In the genomic region with DNA sequence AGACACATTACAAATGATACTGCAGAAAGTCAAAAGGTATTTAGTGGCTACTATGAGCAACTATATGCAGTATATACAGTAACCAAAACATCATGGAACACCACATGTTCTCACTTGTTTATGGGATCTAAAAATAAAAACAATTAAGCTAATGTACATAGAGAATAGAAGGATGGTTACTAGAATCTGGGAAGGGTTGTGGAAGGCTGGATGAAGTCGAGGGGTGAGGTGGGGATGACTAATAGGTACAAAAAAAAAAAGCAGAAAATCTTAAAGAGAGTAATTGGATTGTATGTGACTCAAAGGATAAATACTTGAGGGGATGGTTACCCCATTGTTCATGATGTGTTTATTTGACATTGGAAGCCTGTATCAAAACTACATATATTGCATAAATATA, we compare ENCODE assay signal across 15 cellular contexts.
A peak's percentile ranks its signal among the peaks of the same experiment; 100 is the strongest.
DNase-seq lines count a peak whose midpoint lies in the region; TF ChIP-seq lines count a peak whose summit lies in the region.
"Had no signal": no experiment of that assay in that cellular context is flagged by ENCODE, and none has a peak within 500 bp of the region (broad histone marks: within the 10 kb centered on the region; RNA-seq: fewer than 3 reads in every experiment).

No MANE protein-coding gene starts in this region.

- H4K20me1 ChIP-seq in mammary epithelial cell (ENCODE audit: insufficient read depth, low read length), result no peaks in the 10 kb centered on the region

- WGBS in mammary epithelial cell (ENCODE audit: low coverage, missing lambda C conversion rate), result 0% methylated on average over 1 of the region's 1 CpG

- H3K27me3 ChIP-seq in mammary epithelial cell (ENCODE audit: insufficient read depth, low read length), result no peaks in the 10 kb centered on the region
- H3K27me3 ChIP-seq: BE2C had no signal

- no peak overlapping the region for H3K4me3 ChIP-seq in mammary epithelial cell (replicated peaks in 1 of 3; ENCODE audit: insufficient read depth in 1 of 3, low read depth in 2 of 3, low read length in 3 of 3)
- H3K4me3 ChIP-seq: A549, GM23248 had no signal

- no peak overlapping the region for H2AFZ ChIP-seq in mammary epithelial cell (ENCODE audit: low read depth, low read length)
- H2AFZ ChIP-seq: GM23248 had no signal

- CTCF ChIA-PET in mammary epithelial cell (lab: Charles Lee; ENCODE audit: low non-redundant PET), result no interaction called here

- H3K79me2 ChIP-seq in mammary epithelial cell (ENCODE audit: insufficient read depth, low read length), result no peaks in the 10 kb centered on the region

- no peaks in the 10 kb centered on the region for H3K9me3 ChIP-seq in mammary epithelial cell (replicated peaks; ENCODE audit: insufficient read depth, low read length)
- H3K9me3 ChIP-seq: A549, BE2C had no signal

- in situ Hi-C loops in mammary epithelial cell (cut with MboI; ENCODE audit: low sequenced_read_pairs in 2 of 2) (no loop called here), GM13976 (cut with MboI; ENCODE audit: low sequenced_read_pairs, unreplicated experiment) (no loop called here)

- no peaks in the 10 kb centered on the region for H3K36me3 ChIP-seq in mammary epithelial cell (ENCODE audit: insufficient read depth, low read length)
- H3K36me3 ChIP-seq: BE2C had no signal

- no peak for TF ChIP-seq CTCF in mammary epithelial cell (conservative IDR thresholded peaks at IDR 0.05 in 1 of 2, IDR thresholded peaks at IDR 0.05 in 1 of 2; ENCODE audit: extremely low read depth in 1 of 2, insufficient read depth in 1 of 2, low read depth in 1 of 2, low read length in 2 of 2)
- no peak for TF ChIP-seq CTCF in GM13976 (IDR thresholded peaks at IDR 0.05; ENCODE audit: borderline replicate concordance, control extremely low read depth, extremely low read depth, insufficient read depth, missing control alignments)

- dilution Hi-C loops in mammary epithelial cell (cut with HindIII; ENCODE audit: low sequenced_read_pairs), result no loop called here

- H3K9ac ChIP-seq in mammary epithelial cell (ENCODE audit: insufficient read depth, low read length), result no peak overlapping the region
- H3K9ac ChIP-seq: GM23248 had no signal

- peak overlapping the region; percentile 42 for H3K27ac ChIP-seq in mammary epithelial cell (ENCODE audit: insufficient read depth, low read depth, low read length)
- H3K27ac ChIP-seq: A549, C4-2B, GM23248, HL-60 had no signal

- DNase-seq in HS-5 (ENCODE audit: low read depth) (peak; percentile 41), RKO (ENCODE audit: low spot score) (peak; percentile 51), mammary epithelial cell (peak; percentile 76), NCI-H2171 (lab: John Stamatoyannopoulos, UW) (no peak), GM13976 (ENCODE audit: low spot score) (no peak), NCI-H510A (lab: John Stamatoyannopoulos, UW) (no peak)
- DNase-seq in activated effector memory CD4-positive, alpha-beta T cell treated with Interleukin-2 at 50 U/mL for 16 hours, result no peak
- DNase-seq: BE2C; CD4-positive, alpha-beta memory T cell; DND-41; GF-D8; GM23248 had no signal

- no TSS peak for BruUV-seq in mammary epithelial cell (replicated peaks; lab: Mats Ljungman, UMichigan)

- intact Hi-C loops in mammary epithelial cell (cut with micrococcal nuclease), result no loop called here

- peaks cover 4% of the 10 kb centered on the region for H3K4me1 ChIP-seq in mammary epithelial cell (ENCODE audit: insufficient read depth, low read length)
- H3K4me1 ChIP-seq: A549, BE2C had no signal

- peak overlapping the region; percentile 16 for H3K4me2 ChIP-seq in mammary epithelial cell (ENCODE audit: insufficient read depth, low read depth, low read length)
- H3K4me2 ChIP-seq: A549 had no signal

Comparison
In these comparisons a context has a peak if more than half of its experiments do, and no peak if none do; other contexts are left out.
1. DNase-seq: peak in HS-5 (single experiment), RKO (single experiment) and mammary epithelial cell (single experiment); none in NCI-H2171 (single experiment), GM13976 (single experiment), activated effector memory CD4-positive, alpha-beta T cell treated with Interleukin-2 at 50 U/mL for 16 hours (single experiment) and NCI-H510A (single experiment).